ENCODE assay signal across 1 cellular context in the genomic region with DNA sequence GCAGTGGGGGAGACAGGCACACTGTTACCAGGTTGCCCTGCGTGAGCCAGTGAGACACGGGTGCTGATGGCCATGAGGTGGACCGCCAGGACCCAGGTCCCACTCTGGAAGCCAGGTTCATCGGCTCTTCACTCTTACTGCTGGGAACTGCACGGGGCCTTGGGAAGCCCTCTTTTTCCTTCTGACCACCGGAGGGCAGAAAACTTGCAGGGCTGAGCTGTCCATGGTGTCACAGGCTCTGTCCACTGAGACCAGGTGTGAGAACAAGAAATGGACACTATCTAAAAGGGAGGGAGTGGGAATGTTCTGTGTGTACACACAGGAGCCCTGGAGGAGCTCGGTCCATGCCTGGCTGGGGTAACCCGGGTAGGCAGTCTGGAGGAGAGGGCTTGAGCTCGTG.
TF ChIP-seq lines count a peak whose summit lies in the region.

No MANE protein-coding gene starts in this region.

TF ChIP-seq in WTC11, 78 proteins besides CTCF, POLR2A, EP300 and RAD21 (continued from another document):
- TF ChIP-seq ZSCAN18 (CRISPR knock-in tag; IDR thresholded peaks at IDR 0.05) (no peak), FOXJ3 (CRISPR knock-in tag; IDR thresholded peaks at IDR 0.05; ENCODE audit: borderline replicate concordance) (no peak), ZNF232 (CRISPR knock-in tag; IDR thresholded peaks at IDR 0.05) (no peak), ERG (CRISPR knock-in tag; IDR thresholded peaks at IDR 0.05) (no peak), FOXK1 (CRISPR knock-in tag; IDR thresholded peaks at IDR 0.05) (no peak), SP1 (CRISPR knock-in tag; conservative IDR thresholded peaks at IDR 0.05) (no peak)
- TF ChIP-seq, protein P1, sequence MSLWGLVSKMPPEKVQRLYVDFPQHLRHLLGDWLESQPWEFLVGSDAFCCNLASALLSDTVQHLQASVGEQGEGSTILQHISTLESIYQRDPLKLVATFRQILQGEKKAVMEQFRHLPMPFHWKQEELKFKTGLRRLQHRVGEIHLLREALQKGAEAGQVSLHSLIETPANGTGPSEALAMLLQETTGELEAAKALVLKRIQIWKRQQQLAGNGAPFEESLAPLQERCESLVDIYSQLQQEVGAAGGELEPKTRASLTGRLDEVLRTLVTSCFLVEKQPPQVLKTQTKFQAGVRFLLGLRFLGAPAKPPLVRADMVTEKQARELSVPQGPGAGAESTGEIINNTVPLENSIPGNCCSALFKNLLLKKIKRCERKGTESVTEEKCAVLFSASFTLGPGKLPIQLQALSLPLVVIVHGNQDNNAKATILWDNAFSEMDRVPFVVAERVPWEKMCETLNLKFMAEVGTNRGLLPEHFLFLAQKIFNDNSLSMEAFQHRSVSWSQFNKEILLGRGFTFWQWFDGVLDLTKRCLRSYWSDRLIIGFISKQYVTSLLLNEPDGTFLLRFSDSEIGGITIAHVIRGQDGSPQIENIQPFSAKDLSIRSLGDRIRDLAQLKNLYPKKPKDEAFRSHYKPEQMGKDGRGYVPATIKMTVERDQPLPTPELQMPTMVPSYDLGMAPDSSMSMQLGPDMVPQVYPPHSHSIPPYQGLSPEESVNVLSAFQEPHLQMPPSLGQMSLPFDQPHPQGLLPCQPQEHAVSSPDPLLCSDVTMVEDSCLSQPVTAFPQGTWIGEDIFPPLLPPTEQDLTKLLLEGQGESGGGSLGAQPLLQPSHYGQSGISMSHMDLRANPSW (CRISPR knock-in tag; conservative IDR thresholded peaks at IDR 0.05; ENCODE audit: low read depth): no peak
- TF ChIP-seq, protein P2, sequence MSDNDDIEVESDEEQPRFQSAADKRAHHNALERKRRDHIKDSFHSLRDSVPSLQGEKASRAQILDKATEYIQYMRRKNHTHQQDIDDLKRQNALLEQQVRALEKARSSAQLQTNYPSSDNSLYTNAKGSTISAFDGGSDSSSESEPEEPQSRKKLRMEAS (CRISPR knock-in tag; IDR thresholded peaks at IDR 0.05): no peak
